In genomic region chr7:37920619-37921339, GRCh38 we compare ENCODE assay signal across 1 cellular context.
TF ChIP-seq lines count a peak whose summit lies in the region.

Gene EPDR1 (plus strand): TSS chr7:37920640. CDS start chr7:37920940, 300 bp downstream.

TF ChIP-seq in HepG2, 621 proteins besides CTCF, POLR2A, EP300 and RAD21 (continued from another document and continues in another):
- TF ChIP-seq ZGPAT (CRISPR knock-in tag; IDR thresholded peaks at IDR 0.05), result peak; percentile 68
- no peak for TF ChIP-seq HHEX (CRISPR knock-in tag; IDR thresholded peaks at IDR 0.05)
- peak; percentile 45; the same call in 1 of the 2 replicates for TF ChIP-seq MLXIP (CRISPR knock-in tag; IDR thresholded peaks at IDR 0.05; ENCODE audit: borderline replicate concordance)
- peak; percentile 80; the same call in 1 of the 2 replicates for TF ChIP-seq ZNF446 (CRISPR knock-in tag; IDR thresholded peaks at IDR 0.05)
- TF ChIP-seq ZKSCAN1 (IDR thresholded peaks at IDR 0.05; ENCODE audit: low read length), result no peak
- no peak for TF ChIP-seq ZNF691 (CRISPR knock-in tag; IDR thresholded peaks at IDR 0.05; ENCODE audit: borderline replicate concordance, low read depth)
- 0 out of 2 replicates have a peak, but pooled peaks have one; percentile 25 for TF ChIP-seq ZNF710 (CRISPR knock-in tag; IDR thresholded peaks at IDR 0.05; ENCODE audit: borderline replicate concordance)
- 0 out of 2 replicates have a peak, but pooled peaks have one; percentile 29 for TF ChIP-seq ZNF816 (CRISPR knock-in tag; IDR thresholded peaks at IDR 0.05; ENCODE audit: borderline replicate concordance)
- TF ChIP-seq ZMYM3 (CRISPR knock-in tag; IDR thresholded peaks at IDR 0.05), result no peak
- TF ChIP-seq CBX5 (CRISPR knock-in tag; IDR thresholded peaks at IDR 0.05; ENCODE audit: borderline replicate concordance), result no peak
- no peak for TF ChIP-seq PRDM4 (CRISPR knock-in tag; IDR thresholded peaks at IDR 0.05; ENCODE audit: borderline replicate concordance)
- TF ChIP-seq ISX (CRISPR knock-in tag; conservative IDR thresholded peaks at IDR 0.05), result peak; percentile 89; the same call in 1 of the 2 replicates
- TF ChIP-seq STAG1 (CRISPR knock-in tag; IDR thresholded peaks at IDR 0.05), result peak; percentile 8
- TF ChIP-seq KLF6 (CRISPR knock-in tag; IDR thresholded peaks at IDR 0.05), result no peak
- no peak for TF ChIP-seq ZNF7 (CRISPR knock-in tag; IDR thresholded peaks at IDR 0.05)
- TF ChIP-seq HMGXB4 (CRISPR knock-in tag; IDR thresholded peaks at IDR 0.05; ENCODE audit: borderline replicate concordance in 1 of 2, low read depth in 1 of 2), result peak; percentile 61 to 99; a peak in 3 of 4 replicates
- TF ChIP-seq ZNF563 (CRISPR knock-in tag; IDR thresholded peaks at IDR 0.05), result peak; percentile 80
- TF ChIP-seq KLF12 (CRISPR knock-in tag; IDR thresholded peaks at IDR 0.05; ENCODE audit: borderline replicate concordance), result peak; percentile 67; the same call in 1 of the 2 replicates
- peak; percentile 45; the same call in 1 of the 2 replicates for TF ChIP-seq MXD4 (CRISPR knock-in tag; IDR thresholded peaks at IDR 0.05)
- no peak for TF ChIP-seq RFX1 (IDR thresholded peaks at IDR 0.05)
- TF ChIP-seq CREB3 (CRISPR knock-in tag; IDR thresholded peaks at IDR 0.05), result peak; percentile 43; the same call in 1 of the 2 replicates
- no peak for TF ChIP-seq TBX3 (IDR thresholded peaks at IDR 0.05; ENCODE audit: borderline replicate concordance)
- peak; percentile 27; the same call in 1 of the 2 replicates for TF ChIP-seq ZBTB38 (CRISPR knock-in tag; IDR thresholded peaks at IDR 0.05)
- TF ChIP-seq ATAD3A (CRISPR knock-in tag; IDR thresholded peaks at IDR 0.05), result no peak
- no peak for TF ChIP-seq JUNB (CRISPR knock-in tag; IDR thresholded peaks at IDR 0.05; ENCODE audit: borderline replicate concordance)
- TF ChIP-seq MTF1 (CRISPR knock-in tag; IDR thresholded peaks at IDR 0.05), result peak; percentile 80; the same call in 1 of the 2 replicates
- no peak for TF ChIP-seq SP1 (IDR thresholded peaks at IDR 0.05)
- 0 out of 2 replicates have a peak, but pooled peaks have one; percentile 8 for TF ChIP-seq SP1 (CRISPR knock-in tag; IDR thresholded peaks at IDR 0.05)
- TF ChIP-seq ETS1 (CRISPR knock-in tag; IDR thresholded peaks at IDR 0.05), result no peak
- TF ChIP-seq MAZ (IDR thresholded peaks at IDR 0.05; ENCODE audit: borderline replicate concordance, low read depth, low read length), result no peak; the same call in 1 of the 2 replicates
- TF ChIP-seq MAZ (CRISPR knock-in tag; IDR thresholded peaks at IDR 0.05; ENCODE audit: low read depth), result peak; percentile 36
- no peak; the same call in 1 of the 2 replicates for TF ChIP-seq CBFB (CRISPR knock-in tag; IDR thresholded peaks at IDR 0.05)
- no peak; the same call in 1 of the 2 replicates for TF ChIP-seq HOXA5 (CRISPR knock-in tag; IDR thresholded peaks at IDR 0.05)
- peak; percentile 5; the same call in 1 of the 2 replicates for TF ChIP-seq ARID5B (CRISPR knock-in tag; IDR thresholded peaks at IDR 0.05)
- peak; percentile 24 for TF ChIP-seq XRCC5 (optimal IDR thresholded peaks at IDR 0.05; ENCODE audit: low read length)
- TF ChIP-seq CREBL2 (CRISPR knock-in tag; IDR thresholded peaks at IDR 0.05; ENCODE audit: borderline replicate concordance), result peak; percentile 72; the same call in 1 of the 2 replicates
- no peak for TF ChIP-seq ZFP36L1 (CRISPR knock-in tag; IDR thresholded peaks at IDR 0.05)
- no peak for TF ChIP-seq ZNF432 (CRISPR knock-in tag; IDR thresholded peaks at IDR 0.05; ENCODE audit: borderline replicate concordance)
